8 cellular contexts compared by ENCODE assay signal in the genomic region with DNA sequence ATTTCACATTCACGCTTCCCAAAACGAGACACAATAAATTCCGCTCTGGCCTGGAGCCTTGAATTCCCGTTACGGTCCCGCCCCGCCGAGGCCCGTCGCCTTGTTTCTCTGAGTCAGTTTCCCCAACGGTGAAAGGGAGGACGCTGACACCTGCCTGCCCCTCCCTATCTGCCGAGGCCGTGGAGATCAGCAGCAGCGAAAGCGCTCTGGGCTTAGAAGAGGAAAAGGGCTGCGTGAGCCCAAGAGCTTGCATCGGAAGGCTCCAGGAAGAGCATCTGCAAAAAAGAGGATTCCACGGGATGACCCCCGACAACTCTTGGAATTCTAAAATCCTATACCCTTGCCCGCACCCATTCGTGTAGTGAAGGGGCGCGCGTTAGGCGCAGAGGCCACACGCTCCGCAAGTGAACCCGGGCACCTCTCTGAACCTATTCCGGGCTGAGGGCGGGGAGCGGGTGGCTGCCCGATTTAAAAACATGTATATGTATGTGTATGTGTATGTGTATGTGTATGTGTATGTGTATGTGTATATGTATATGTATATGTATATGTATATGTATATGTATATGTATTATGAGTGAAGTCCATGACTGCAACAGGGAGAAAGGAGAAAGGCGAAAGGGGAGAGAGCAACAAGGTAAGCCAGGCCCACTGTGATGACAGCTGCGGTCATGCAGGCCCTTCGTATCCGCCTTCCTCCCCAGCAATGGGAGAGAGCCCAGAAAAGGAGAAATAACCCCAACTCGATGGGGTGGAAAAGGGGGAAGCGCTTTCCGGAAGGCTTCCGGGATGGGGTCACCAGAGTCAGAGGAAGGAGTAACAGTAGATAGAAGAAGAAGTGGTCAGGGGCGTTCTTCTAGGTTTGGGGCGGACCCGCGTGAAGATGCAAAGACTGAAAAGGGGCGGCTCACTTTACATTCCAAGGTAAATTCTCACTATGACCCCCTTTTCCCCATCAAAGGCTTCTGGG. TPM values are rescaled to one million over a fixed set of nuclear protein-coding genes. Genes with fewer than 3 reads are reported as not detected.
DNase-seq lines count a peak whose midpoint lies in the region; ATAC-seq and TF ChIP-seq lines count a peak whose summit lies in the region.

No MANE protein-coding gene starts in this region.

- no peaks in the 10 kb centered on the region for H3K27me3 ChIP-seq in right lobe of liver

- H3K27me3 Mint-ChIP-seq in central memory CD8-positive, alpha-beta T cell: no peaks in the 10 kb centered on the region

- no peaks in the 10 kb centered on the region for H3K9me3 ChIP-seq in right lobe of liver

- peak overlapping the region; percentile 83 for H3K4me3 Mint-ChIP-seq in central memory CD8-positive, alpha-beta T cell

- TF ChIP-seq CTCF in right lobe of liver (IDR thresholded peaks at IDR 0.05): no peak

- H3K27ac ChIP-seq in right lobe of liver: peak overlapping the region; percentile 77 to 91 (median 82)

- H3K36me3 ChIP-seq in right lobe of liver: no peaks in the 10 kb centered on the region

- DNase-seq in UCSD-AML1 (lab: John Stamatoyannopoulos, UW; ENCODE audit: unreplicated experiment) (peak; percentile 60), right lobe of liver (peak; percentile 51 to 72 (median 71)), hippocampal formation (lab: John Stamatoyannopoulos, UW) (no peak)
- DNase-seq in central memory CD8-positive, alpha-beta T cell (ENCODE audit: low spot score in 2 of 2): peak in 1 of 2 donors; percentile 27
- DNase-seq in stimulated activated CD4-positive, alpha-beta T cell treated with anti-CD3 and anti-CD28 coated beads, TNF-alpha, amount 100 ng/mL, for 4 hours (ENCODE audit: low read depth in 3 of 3): peak in 2 of 3 experiments; percentile 36 to 43

- H3K9me3 Mint-ChIP-seq in central memory CD8-positive, alpha-beta T cell: no peaks in the 10 kb centered on the region

- TF ChIP-seq POLR2A in right lobe of liver (IDR thresholded peaks at IDR 0.05): no peak

- H3K4me1 ChIP-seq in right lobe of liver: peaks cover 0 to 13% (median 4%) of the 10 kb centered on the region in 4 donors

- WGBS in right lobe of liver (ENCODE audit: insufficient coverage, low coverage, low lambda C conversion rate, missing lambda C conversion rate): 22% methylated on average over 35 of the region's 46 CpGs

- ATAC-seq in GM18517 (IDR thresholded peaks at IDR 0.05; ENCODE audit: unreplicated experiment) (peak; percentile 12), HG03460 (IDR thresholded peaks at IDR 0.05; ENCODE audit: unreplicated experiment) (peak; percentile 16), right lobe of liver (peak; percentile 24 to 41 (median 30)), HG03565 (IDR thresholded peaks at IDR 0.05; ENCODE audit: unreplicated experiment) (no peak)
- ATAC-seq in central memory CD8-positive, alpha-beta T cell (replicated peaks; ENCODE audit: extremely low read depth, poor library complexity, severe bottlenecking): peak; percentile 31

- peaks cover 10% of the 10 kb centered on the region for H3K36me3 Mint-ChIP-seq in central memory CD8-positive, alpha-beta T cell (ENCODE audit: insufficient read depth)

- intact Hi-C loops in right lobe of liver (cut with DNase I): no loop called here

- H3K4me1 Mint-ChIP-seq in central memory CD8-positive, alpha-beta T cell: peaks cover 35% of the 10 kb centered on the region

- H3K27ac Mint-ChIP-seq in central memory CD8-positive, alpha-beta T cell (ENCODE audit: low read depth): peak overlapping the region; percentile 92

- H3K4me3 ChIP-seq in right lobe of liver: peak overlapping the region; percentile 95 to 99 (median 98)

RNA-seq across cellular contexts. Expression of gene MRTFA, which starts 0.9 kb away (rescaled TPM):
- 10 to 100 TPM in 5 of 6 experiments, 1 to 10 TPM in 1; 9.3 to 20.6 (median 16.3) TPM for total RNA-seq in right lobe of liver

RNA-seq across cellular contexts. Expression of gene MCHR1, which starts 41.8 kb away (rescaled TPM):
- 1 to 10 TPM; 1.1 to 3.7 (median 1.9) TPM for total RNA-seq in right lobe of liver

Comparison
In these comparisons a context has a peak if more than half of its experiments do, and no peak if none do; other contexts are left out.
1. DNase-seq: peak in UCSD-AML1 (single experiment), right lobe of liver (3 of 3) and stimulated activated CD4-positive, alpha-beta T cell treated with anti-CD3 and anti-CD28 coated beads, TNF-alpha, amount 100 ng/mL, for 4 hours (2 of 3); none in hippocampal formation (0 of 2).